In genomic region chr15:66713843-66714508, GRCh38 we compare ENCODE assay signal across 16 cellular contexts. TPM values are rescaled to one million over a fixed set of nuclear protein-coding genes. Genes with fewer than 3 reads are reported as not detected.
DNase-seq lines count a peak whose midpoint lies in the region; ATAC-seq and TF ChIP-seq lines count a peak whose summit lies in the region.
"Had no signal": no experiment of that assay in that cellular context is flagged by ENCODE, and none has a peak within 500 bp of the region (broad histone marks: within the 10 kb centered on the region; RNA-seq: fewer than 3 reads in every experiment).

No MANE protein-coding gene starts in this region.

- H3K9me3 Mint-ChIP-seq in progenitor cell of endocrine pancreas (ENCODE audit: low read depth): no peaks in the 10 kb centered on the region
- H3K9me3 Mint-ChIP-seq in activated CD4-positive, alpha-beta memory T cell treated with anti-CD3 and anti-CD28 coated beads for 36 hours: no peaks in the 10 kb centered on the region
- H3K9me3 Mint-ChIP-seq: IgD-negative memory B cell, neural progenitor cell had no signal

- CTCF ChIA-PET in Panc1 (lab: Charles Lee): no interaction called here
- CTCF ChIA-PET in activated CD4-positive, alpha-beta memory T cell treated with anti-CD3 and anti-CD28 coated beads for 36 hours (lab: Charles Lee): interaction anchor here (0.7 kb wide), 1 partner anchor 137 kb away, joined by 3 read pairs; no protein-coding TSS in a partner anchor

- BruUV-seq in Panc1 (replicated peaks; lab: Mats Ljungman, UMichigan): no TSS peak

- in situ Hi-C loops in Panc1 (cut with HindIII; ENCODE audit: low pct_unique_long_range_greater_than_20kb, low sequenced_read_pairs): no loop called here

- peak overlapping the region; percentile 49; the same call in 1 of the 2 replicates for H3K27ac ChIP-seq in Panc1 (ENCODE audit: low read length)

- intact Hi-C loops in Panc1 (cut with micrococcal nuclease; ENCODE audit: unreplicated experiment): no loop called here
- intact Hi-C loops in activated CD4-positive, alpha-beta memory T cell treated with anti-CD3 and anti-CD28 coated beads for 36 hours (cut with micrococcal nuclease): no loop called here

- H3K4me1 Mint-ChIP-seq in progenitor cell of endocrine pancreas (ENCODE audit: low read depth): peaks cover 35% of the 10 kb centered on the region
- no peaks in the 10 kb centered on the region for H3K4me1 Mint-ChIP-seq in activated CD4-positive, alpha-beta memory T cell treated with anti-CD3 and anti-CD28 coated beads for 36 hours (ENCODE audit: low read depth)

- peaks cover 4% of the 10 kb centered on the region; the same call in 1 of the 2 replicates for H3K36me3 ChIP-seq in Panc1 (ENCODE audit: control insufficient read depth, insufficient read depth, low read length)
- H3K36me3 ChIP-seq: neural progenitor cell had no signal

- peaks cover 15% of the 10 kb centered on the region for H3K36me3 Mint-ChIP-seq in progenitor cell of endocrine pancreas (ENCODE audit: insufficient read depth)
- no peaks in the 10 kb centered on the region for H3K36me3 Mint-ChIP-seq in activated CD4-positive, alpha-beta memory T cell treated with anti-CD3 and anti-CD28 coated beads for 36 hours
- H3K36me3 Mint-ChIP-seq: IgD-negative memory B cell had no signal

- DNase-seq in GM12864 (ENCODE audit: low read depth) (peak; percentile 40), Panc1 (ENCODE audit: low read depth, low spot score) (no peak), progenitor cell of endocrine pancreas (ENCODE audit: low spot score, unreplicated experiment) (no peak), anterior cingulate cortex (lab: John Stamatoyannopoulos, UW) (no peak)
- no peak for DNase-seq in activated CD4-positive, alpha-beta memory T cell treated with anti-CD3 and anti-CD28 coated beads for 36 hours
- no peak for DNase-seq in activated effector memory CD4-positive, alpha-beta T cell treated with anti-CD3 and anti-CD28 coated beads, Interleukin-2, amount 50 U/mL, for 16 hours
- DNase-seq: activated effector memory CD4-positive, alpha-beta T cell treated with Interleukin-2 at 50 U/mL for 16 hours; C1 segment of cervical spinal cord; NCI-H2171; SHP77 treated with DMSO at 0.1 percent for 48 hours; stimulated activated naive CD4-positive, alpha-beta T cell had no signal

- no peak for TF ChIP-seq CTCF in GM12864 (IDR thresholded peaks at IDR 0.05; ENCODE audit: low read depth, low read length, missing control alignments)
- TF ChIP-seq CTCF in Panc1 (IDR thresholded peaks at IDR 0.05): no peak
- TF ChIP-seq CTCF in progenitor cell of endocrine pancreas (IDR thresholded peaks at IDR 0.05; ENCODE audit: unreplicated experiment): no peak

- no peaks in the 10 kb centered on the region for H3K27me3 Mint-ChIP-seq in progenitor cell of endocrine pancreas
- peaks cover 1% of the 10 kb centered on the region for H3K27me3 Mint-ChIP-seq in activated CD4-positive, alpha-beta memory T cell treated with anti-CD3 and anti-CD28 coated beads for 36 hours

- H3K27me3 ChIP-seq in Panc1 (ENCODE audit: control insufficient read depth, insufficient read depth, low read length): no peaks in the 10 kb centered on the region
- H3K27me3 ChIP-seq: neural progenitor cell had no signal

- no peaks in the 10 kb centered on the region for H3K9me3 ChIP-seq in Panc1 (ENCODE audit: control insufficient read depth, insufficient read depth, low read depth, low read length)

- peak overlapping the region; percentile 77 for H3K27ac Mint-ChIP-seq in progenitor cell of endocrine pancreas
- H3K27ac Mint-ChIP-seq in activated CD4-positive, alpha-beta memory T cell treated with anti-CD3 and anti-CD28 coated beads for 36 hours: no peak overlapping the region
- H3K27ac Mint-ChIP-seq: neural progenitor cell had no signal

- peak; percentile 65 for ATAC-seq in GM21786 (IDR thresholded peaks at IDR 0.05; ENCODE audit: unreplicated experiment)
- no peak for ATAC-seq in Panc1
- ATAC-seq in GM21526 (IDR thresholded peaks at IDR 0.05; ENCODE audit: low FRiP score, unreplicated experiment): no peak
- ATAC-seq: activated CD4-positive, CD25-positive, alpha-beta regulatory T cell treated with anti-CD3 and anti-CD28 coated beads, Interleukin-2, amount 50 U/mL, for 24 hours had no signal

- H3K4me3 ChIP-seq in GM12864 (ENCODE audit: low read depth, low read length): no peak overlapping the region
- H3K4me3 ChIP-seq in Panc1 (ENCODE audit: low read depth in 2 of 2, low read length in 2 of 2): no peak overlapping the region
- H3K4me3 ChIP-seq: neural progenitor cell had no signal

- POLR2A ChIA-PET in Panc1 (lab: Charles Lee): interaction anchor here (0.6 kb wide), 1 partner anchor 10 kb away, joined by 3 read pairs; no protein-coding TSS in a partner anchor
- POLR2A ChIA-PET in activated CD4-positive, alpha-beta memory T cell treated with anti-CD3 and anti-CD28 coated beads for 36 hours (lab: Charles Lee): no interaction called here

- no peak overlapping the region for H3K4me3 Mint-ChIP-seq in progenitor cell of endocrine pancreas (ENCODE audit: low read depth)
- no peak overlapping the region for H3K4me3 Mint-ChIP-seq in activated CD4-positive, alpha-beta memory T cell treated with anti-CD3 and anti-CD28 coated beads for 36 hours
- H3K4me3 Mint-ChIP-seq: neural progenitor cell had no signal

- H3K4me1 ChIP-seq in Panc1 (ENCODE audit: control insufficient read depth, insufficient read depth, low read length): peaks cover 53% of the 10 kb centered on the region

RNA-seq across cellular contexts. Expression of gene SMAD6, which starts 11.9 kb away (rescaled TPM):
- total RNA-seq in Panc1 (2021; ENCODE audit: unreplicated experiment): 45.9 TPM
- 52.1 TPM for polyA plus RNA-seq in Panc1 (2012; ENCODE audit: insufficient read length)
- 35.5 and 38.9 TPM in 2 replicates for total RNA-seq in progenitor cell of endocrine pancreas
- under 1 TPM; 0.07 to 0.24 TPM for total RNA-seq in activated CD4-positive, alpha-beta memory T cell treated with anti-CD3 and anti-CD28 coated beads for 36 hours
- polyA plus RNA-seq: IgD-negative memory B cell had no signal

Comparison
In these comparisons a context has a peak if more than half of its experiments do, and no peak if none do; other contexts are left out.
1. RNA of gene SMAD6, which starts 11.9 kb away (total RNA-seq): 45.9 TPM in Panc1 (single experiment) and 35.5 to 38.9 TPM in progenitor cell of endocrine pancreas; 0.07 to 0.24 TPM in activated CD4-positive, alpha-beta memory T cell treated with anti-CD3 and anti-CD28 coated beads for 36 hours; every median in the first group is over 10 times any median in the second.